In the genomic region with DNA sequence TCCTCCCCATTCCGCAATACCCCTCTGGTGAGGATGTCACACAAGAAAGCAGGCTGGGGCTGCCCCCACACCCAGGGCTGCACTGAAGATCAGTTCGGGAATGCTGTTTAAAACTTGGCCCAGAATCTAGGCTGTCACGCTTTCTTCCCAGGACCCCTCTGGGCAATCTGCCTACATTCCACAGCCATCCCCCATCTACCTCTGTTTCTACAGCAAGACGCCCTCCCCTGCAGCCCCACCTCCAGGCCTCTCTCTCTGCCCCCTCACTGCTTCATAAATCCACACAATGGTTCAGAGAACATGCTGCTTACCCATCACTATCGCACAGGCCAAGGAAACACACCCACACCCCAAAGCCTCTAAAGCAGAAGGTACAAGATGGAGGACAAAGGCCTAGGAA, we compare ENCODE assay signal across 14 cellular contexts. TPM values are rescaled to one million over a fixed set of nuclear protein-coding genes. Genes with fewer than 3 reads are reported as not detected.
DNase-seq lines count a peak whose midpoint lies in the region; ATAC-seq and TF ChIP-seq lines count a peak whose summit lies in the region.
"Had no signal": no experiment of that assay in that cellular context is flagged by ENCODE, and none has a peak within 500 bp of the region (broad histone marks: within the 10 kb centered on the region; RNA-seq: fewer than 3 reads in every experiment).

No MANE protein-coding gene starts in this region.

- no peak overlapping the region for H3K27ac ChIP-seq in HEK293 (ENCODE audit: extremely low read depth, low read depth, low read length)
- peak overlapping the region; percentile 89 for H3K27ac ChIP-seq in caudate nucleus (ENCODE audit: low read depth, low read length)
- H3K27ac ChIP-seq: left lung had no signal

- no peak for TF ChIP-seq CTCF in HEK293 (tag by site-specific recombination; IDR thresholded peaks at IDR 0.05)

- H3K4me3 Mint-ChIP-seq in naive thymus-derived CD8-positive, alpha-beta T cell: no peak overlapping the region
- H3K4me3 Mint-ChIP-seq: T-cell had no signal

- no peak for ATAC-seq in naive thymus-derived CD8-positive, alpha-beta T cell
- ATAC-seq in activated CD4-positive, CD25-positive, alpha-beta regulatory T cell treated with anti-CD3 and anti-CD28 coated beads, Interleukin-2, amount 50 U/mL, for 24 hours: no peak
- no peak for ATAC-seq in HG02610 (IDR thresholded peaks at IDR 0.05; ENCODE audit: unreplicated experiment)
- ATAC-seq: left lung, T-cell had no signal

- no peak overlapping the region for H3K4me3 ChIP-seq in HEK293 (ENCODE audit: low read depth, low read length)
- H3K4me3 ChIP-seq: left lung had no signal

- H3K4me1 Mint-ChIP-seq in naive thymus-derived CD8-positive, alpha-beta T cell: peaks cover 4 to 17% (median 9%) of the 10 kb centered on the region in 4 donors

- POLR2A ChIA-PET in HEK293 (lab: Yijun Ruan, JAX): no interaction called here
- POLR2A ChIA-PET in naive thymus-derived CD8-positive, alpha-beta T cell (lab: Charles Lee): no interaction called here

- H3K4me1 ChIP-seq in HEK293 (ENCODE audit: control insufficient read depth, insufficient read depth, low read length): peaks cover 3% of the 10 kb centered on the region; the same call in 1 of the 2 replicates

- CTCF ChIA-PET in HEK293 (lab: Yijun Ruan, JAX): interaction anchor here (0.7 to 0.9 kb wide), 3 partner anchors 89 to 251 kb away, joined by 3 to 4 read pairs (median 3); no protein-coding TSS in a partner anchor

- DNase-seq in ACHN (peak; percentile 15), caudate nucleus (lab: John Stamatoyannopoulos, UW) (peak in 15 of 61 donors; percentile 6 to 47 (median 22)), NCI-H510A treated with DMSO at 0.1 percent for 48 hours (lab: John Stamatoyannopoulos, UW) (no peak), Kasumi-1 (lab: John Stamatoyannopoulos, UW) (no peak)
- no peak for DNase-seq in naive thymus-derived CD8-positive, alpha-beta T cell
- DNase-seq: activated naive CD4-positive, alpha-beta T cell; central memory CD4-positive, alpha-beta T cell; GOT3; left lung; NCI-H1436; T-cell had no signal

- no peaks in the 10 kb centered on the region for H3K9me3 Mint-ChIP-seq in naive thymus-derived CD8-positive, alpha-beta T cell
- H3K9me3 Mint-ChIP-seq: T-cell had no signal

- H3K27ac Mint-ChIP-seq in naive thymus-derived CD8-positive, alpha-beta T cell: peak overlapping the region in 6 of 10 donors; percentile 8 to 89 (median 56)

- H3K36me3 Mint-ChIP-seq in naive thymus-derived CD8-positive, alpha-beta T cell: peaks cover 0 to 82% (median 12%) of the 10 kb centered on the region in 3 donors

- H3K36me3 ChIP-seq in HEK293 (ENCODE audit: control insufficient read depth in 2 of 2, insufficient read depth in 1 of 2, low read length in 2 of 2): peaks cover 6 to 73% of the 10 kb centered on the region in 2 experiments

- in situ Hi-C loops in ACHN (cut with HindIII; ENCODE audit: low pct_ligation_motif_present, low pct_unique_long_range_greater_than_20kb, low sequenced_read_pairs): no loop called here

- no peaks in the 10 kb centered on the region for H3K9me3 ChIP-seq in HEK293 (ENCODE audit: control insufficient read depth, insufficient read depth, low read depth, low read length)
- H3K9me3 ChIP-seq: left lung had no signal

- H3K27me3 Mint-ChIP-seq in naive thymus-derived CD8-positive, alpha-beta T cell: no peaks in the 10 kb centered on the region
- H3K27me3 Mint-ChIP-seq: T-cell had no signal

TF ChIP-seq in HEK293, 187 proteins besides CTCF, POLR2A, EP300 and RAD21:
- TF ChIP-seq GLI2 (tag by site-specific recombination; IDR thresholded peaks at IDR 0.05; ENCODE audit: borderline replicate concordance, low read depth) (no peak), ZFHX2 (tag by site-specific recombination; conservative IDR thresholded peaks at IDR 0.05) (peak; percentile 88), EGR2 (tag by site-specific recombination; IDR thresholded peaks at IDR 0.05; ENCODE audit: low read depth) (peak; percentile 93)

RNA-seq across cellular contexts. Expression of gene XPNPEP1, which starts 36.0 kb away (rescaled TPM):
- total RNA-seq in naive thymus-derived CD8-positive, alpha-beta T cell: 10 to 100 TPM; 42.2 to 42.3 TPM
- 10 to 100 TPM; 16.6 to 19.9 (median 18.7) TPM for polyA plus RNA-seq in naive thymus-derived CD8-positive, alpha-beta T cell
